8 cellular contexts compared by ENCODE assay signal in the genomic region with DNA sequence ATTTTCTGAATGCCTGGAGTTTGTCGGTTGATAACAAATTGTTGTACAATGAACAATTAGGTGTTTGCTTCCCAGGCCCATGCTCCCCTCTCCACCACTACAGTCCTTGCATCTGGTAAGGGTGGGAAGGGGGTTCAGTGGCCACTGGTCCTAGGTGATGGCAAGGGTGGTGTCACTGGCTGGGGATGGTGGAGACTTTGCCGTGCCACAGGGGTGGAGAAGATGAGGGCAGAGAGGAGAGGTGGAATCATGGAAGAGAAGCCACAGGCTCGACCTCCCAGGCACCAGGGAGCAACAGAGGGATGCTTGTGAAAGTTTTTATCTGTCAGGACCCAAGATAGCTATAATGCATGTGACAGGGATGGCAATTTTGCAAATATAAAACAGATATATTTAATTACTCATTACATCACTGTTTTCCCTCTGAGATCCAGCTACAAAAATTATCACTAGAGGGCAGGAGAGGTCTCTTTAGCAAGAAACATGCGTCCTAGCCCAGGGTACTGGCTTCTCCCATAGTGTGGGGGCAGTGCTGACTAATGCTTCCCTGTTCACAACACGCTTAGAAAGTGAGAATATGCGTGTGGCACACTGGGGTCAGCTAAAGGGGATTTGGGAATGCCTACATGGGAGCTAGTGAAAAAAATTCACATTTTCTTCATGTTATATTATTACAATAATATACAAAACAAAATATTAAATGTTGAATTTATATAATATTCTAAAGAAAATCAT. TPM values are rescaled to one million over a fixed set of nuclear protein-coding genes. Genes with fewer than 3 reads are reported as not detected.
DNase-seq lines count a peak whose midpoint lies in the region; ATAC-seq and TF ChIP-seq lines count a peak whose summit lies in the region.

No MANE protein-coding gene starts in this region.

- intact Hi-C loops in right cardiac atrium (cut with DNase I) = loop anchor here in 3 of 4 donors (2.0 to 10.0 kb wide), 3 partner anchors 249 to 331 kb away; no protein-coding TSS in a partner anchor

- no peaks in the 10 kb centered on the region for H3K36me3 ChIP-seq in SJCRH30

- TF ChIP-seq CTCF in AG04450 (IDR thresholded peaks at IDR 0.05; ENCODE audit: low read depth, low read length) = peak; percentile 81

- H3K27ac ChIP-seq in AG04450 (ENCODE audit: low read depth, low read length) = no peak overlapping the region
- H3K27ac ChIP-seq in SJCRH30 = no peak overlapping the region
- H3K27ac ChIP-seq in right cardiac atrium (ENCODE audit: low read length) = no peak overlapping the region

- WGBS in right cardiac atrium = 25% methylated on average over 6 of the region's 6 CpGs

- ATAC-seq in GM18909 (IDR thresholded peaks at IDR 0.05; ENCODE audit: poor library complexity, unreplicated experiment) = peak; percentile 46
- ATAC-seq in right cardiac atrium = peak; percentile 86 to 89
- ATAC-seq in HG03354 (IDR thresholded peaks at IDR 0.05; ENCODE audit: poor library complexity, severe bottlenecking, unreplicated experiment) = no peak

- POLR2A ChIA-PET in AG04450 (lab: Yijun Ruan, JAX) = interaction anchor here (0.6 to 1.2 kb wide), 5 partner anchors 49 to 288 kb away, joined by 3 to 6 read pairs (median 4); partner anchors contain the start of genes ADM, AMPD3 and IRAG1

- CTCF ChIA-PET in AG04450 (lab: Charles Lee) = interaction anchor here (0.6 to 1.9 kb wide), 51 partner anchors 9 to 587 kb away, joined by 3 to 27 read pairs (median 4); partner anchors contain the start of genes AMPD3, IRAG1 and RNF141

- peak; percentile 77 for DNase-seq in AG04450 (ENCODE audit: low read depth, low spot score)
- DNase-seq in NCI-H1048 (lab: John Stamatoyannopoulos, UW) = peak; percentile 51
- peak; percentile 86 to 91 for DNase-seq in SJCRH30
- peak; percentile 92 for DNase-seq in amniotic stem cell (lab: John Stamatoyannopoulos, UW)
- DNase-seq in right cardiac atrium = peak in 2 of 3 donors; percentile 70 to 74
- DNase-seq in retina = peak; percentile 61

- H3K9me3 ChIP-seq in AG04450 (ENCODE audit: control insufficient read depth, insufficient read depth, low read length) (no peaks in the 10 kb centered on the region), SJCRH30 (replicated peaks) (no peaks in the 10 kb centered on the region), right cardiac atrium (ENCODE audit: control insufficient read depth, low read length) (no peaks in the 10 kb centered on the region)

- no peaks in the 10 kb centered on the region for H3K27me3 ChIP-seq in AG04450 (ENCODE audit: control insufficient read depth, insufficient read depth, low read length)
- no peaks in the 10 kb centered on the region for H3K27me3 ChIP-seq in SJCRH30
- H3K27me3 ChIP-seq in right cardiac atrium (ENCODE audit: control insufficient read depth, insufficient read depth) = no peaks in the 10 kb centered on the region

- H3K4me1 ChIP-seq in SJCRH30 = peaks cover 5% of the 10 kb centered on the region; the same call in 1 of the 2 replicates
- peaks cover 7% of the 10 kb centered on the region for H3K4me1 ChIP-seq in right cardiac atrium (ENCODE audit: control insufficient read depth, insufficient read depth, low read length)

- no peak overlapping the region for H3K4me3 ChIP-seq in AG04450 (ENCODE audit: low read depth, low read length)
- H3K4me3 ChIP-seq in SJCRH30 = no peak overlapping the region
- no peak overlapping the region for H3K4me3 ChIP-seq in right cardiac atrium (ENCODE audit: low read length)

RNA-seq across cellular contexts. Expression of gene AMPD3, which starts 49.0 kb away (rescaled TPM):
- polyA plus RNA-seq in AG04450 (2011; rRNA removed) (19.6 and 22.2 TPM in 2 replicates), right cardiac atrium (3.5 TPM)
- 30.9 and 50.1 TPM in 2 replicates for polyA minus RNA-seq in AG04450 (2011; rRNA and poly(A)+ RNA removed)
- 14.7 and 14.9 TPM in 2 replicates for total RNA-seq in SJCRH30 (2014; rRNA removed; shearing (Covaris generic))
- total RNA-seq in right cardiac atrium = 10 to 100 TPM in 1 of 4 donors, 1 to 10 TPM in 3; 4.4 to 10.8 (median 8.2) TPM
